Comparison of ENCODE assay signal across 13 cellular contexts in the genomic region with DNA sequence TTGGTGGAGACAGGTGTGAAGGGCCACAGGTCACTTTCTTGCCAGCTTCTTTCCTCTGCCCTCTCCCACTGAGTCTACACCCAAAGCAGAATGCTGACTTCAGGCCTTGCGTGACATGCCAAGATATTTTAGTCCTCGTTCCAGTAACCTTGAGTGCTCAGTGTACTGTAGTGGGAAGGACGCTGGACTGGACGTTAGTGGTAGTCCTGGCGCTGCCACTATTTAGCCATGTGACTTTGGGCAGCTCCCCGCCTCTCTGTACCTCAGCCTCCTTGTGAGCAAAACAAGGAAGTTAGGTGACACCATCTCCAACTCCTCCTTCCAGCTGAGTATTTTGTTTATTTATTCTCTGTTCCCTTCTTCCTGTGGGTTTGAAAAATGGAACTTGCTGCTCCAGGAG.
A peak's percentile ranks its signal among the peaks of the same experiment; 100 is the strongest.
DNase-seq lines count a peak whose midpoint lies in the region; ATAC-seq and TF ChIP-seq lines count a peak whose summit lies in the region.
"Had no signal": no experiment of that assay in that cellular context is flagged by ENCODE, and none has a peak within 500 bp of the region (broad histone marks: within the 10 kb centered on the region; RNA-seq: fewer than 3 reads in every experiment).

No MANE protein-coding gene starts in this region.

- peak overlapping the region in 1 of 9 donors; percentile 62 for H3K27ac Mint-ChIP-seq in naive thymus-derived CD4-positive, alpha-beta T cell
- H3K27ac Mint-ChIP-seq: activated CD4-positive, alpha-beta memory T cell treated with anti-CD3 and anti-CD28 coated beads for 36 hours; memory B cell had no signal

- H3K27me3 Mint-ChIP-seq in naive thymus-derived CD4-positive, alpha-beta T cell, result peaks cover 0 to 9% (median 0%) of the 10 kb centered on the region in 5 donors
- H3K27me3 Mint-ChIP-seq: activated CD4-positive, alpha-beta memory T cell treated with anti-CD3 and anti-CD28 coated beads for 36 hours; memory B cell had no signal

- H3K4me3 ChIP-seq in HL-60 (replicated peaks; ENCODE audit: insufficient read depth, low read length), result no peak overlapping the region
- no peak overlapping the region for H3K4me3 ChIP-seq in stomach
- no peak overlapping the region for H3K4me3 ChIP-seq in naive thymus-derived CD4-positive, alpha-beta T cell (ENCODE audit: low read length)

- peaks cover 0 to 4% (median 0%) of the 10 kb centered on the region in 4 donors for H3K36me3 ChIP-seq in stomach
- no peaks in the 10 kb centered on the region for H3K36me3 ChIP-seq in naive thymus-derived CD4-positive, alpha-beta T cell (ENCODE audit: control insufficient read depth in 2 of 3, insufficient read depth in 3 of 3, low read length in 3 of 3)

- no peak for TF ChIP-seq EP300 in stomach (IDR thresholded peaks at IDR 0.05)

- peaks cover 4 to 34% (median 18%) of the 10 kb centered on the region in 5 donors for H3K36me3 Mint-ChIP-seq in naive thymus-derived CD4-positive, alpha-beta T cell

- peaks cover 0 to 6% (median 0%) of the 10 kb centered on the region in 4 donors for H3K9me3 ChIP-seq in stomach
- no peaks in the 10 kb centered on the region for H3K9me3 ChIP-seq in naive thymus-derived CD4-positive, alpha-beta T cell (ENCODE audit: control insufficient read depth in 2 of 3, low read length in 3 of 3)

- POLR2A ChIA-PET in naive thymus-derived CD4-positive, alpha-beta T cell (lab: Charles Lee), result no interaction called here

- TF ChIP-seq CTCF in HL-60 (IDR thresholded peaks at IDR 0.05; ENCODE audit: insufficient read depth, low read length) (no peak), stomach (IDR thresholded peaks at IDR 0.05) (no peak)

- H3K27ac ChIP-seq in HL-60 (replicated peaks) (peak overlapping the region; percentile 90), stomach (no peak overlapping the region)
- H3K27ac ChIP-seq in naive thymus-derived CD4-positive, alpha-beta T cell (ENCODE audit: low read depth, low read length), result no peak overlapping the region

- peak; percentile 57 to 95 for DNase-seq in HL-60 (ENCODE audit: low read depth in 1 of 2, low spot score in 1 of 2)
- DNase-seq in SKM-1 (lab: John Stamatoyannopoulos, UW; ENCODE audit: unreplicated experiment), result peak; percentile 76
- peak; percentile 65 for DNase-seq in left ventricle myocardium superior
- DNase-seq in stomach, result peak; percentile 51
- DNase-seq in naive thymus-derived CD4-positive, alpha-beta T cell, result no peak
- no peak for DNase-seq in A172 (ENCODE audit: low spot score)
- DNase-seq in activated gamma-delta T cell treated with Interleukin-2 at 50 U/mL for 16 hours, result no peak
- DNase-seq: activated CD4-positive, alpha-beta memory T cell treated with anti-CD3 and anti-CD28 coated beads for 36 hours; DMS79 treated with DMSO at 0.1 percent for 48 hours; NCI-H446 had no signal

- WGBS in stomach, 5 donors, result 70 to 83% (median 73%) methylated on average over 6 of the region's 6 CpGs

- H3K4me3 Mint-ChIP-seq in naive thymus-derived CD4-positive, alpha-beta T cell, result no peak overlapping the region
- H3K4me3 Mint-ChIP-seq: activated CD4-positive, alpha-beta memory T cell treated with anti-CD3 and anti-CD28 coated beads for 36 hours; memory B cell had no signal

- intact Hi-C loops in left ventricle myocardium superior (cut with micrococcal nuclease), result no loop called here
- intact Hi-C loops in stomach (cut with DNase I; ENCODE audit: low total_unique reads), result no loop called here
- intact Hi-C loops in naive thymus-derived CD4-positive, alpha-beta T cell (cut with micrococcal nuclease), result no loop called here

- H3K27me3 ChIP-seq in HL-60 (ENCODE audit: insufficient read depth, poor library complexity, severe bottlenecking) (no peaks in the 10 kb centered on the region), stomach (no peaks in the 10 kb centered on the region)
- H3K27me3 ChIP-seq in naive thymus-derived CD4-positive, alpha-beta T cell (ENCODE audit: control insufficient read depth in 2 of 2, insufficient read depth in 2 of 2, low read length in 2 of 2), result no peaks in the 10 kb centered on the region

- CTCF ChIA-PET in naive thymus-derived CD4-positive, alpha-beta T cell (lab: Charles Lee), result no interaction called here

- no peak for TF ChIP-seq POLR2A in stomach (IDR thresholded peaks at IDR 0.05)

- peaks cover 0 to 16% (median 0%) of the 10 kb centered on the region in 4 donors for H3K4me1 ChIP-seq in stomach
- H3K4me1 ChIP-seq in naive thymus-derived CD4-positive, alpha-beta T cell (ENCODE audit: control insufficient read depth in 2 of 2, insufficient read depth in 2 of 2, low read length in 2 of 2), result peaks cover 0 to 3% of the 10 kb centered on the region in 2 donors

- H3K9me3 Mint-ChIP-seq in naive thymus-derived CD4-positive, alpha-beta T cell, result peaks cover 0 to 7% (median 0%) of the 10 kb centered on the region in 11 donors

- ATAC-seq in left ventricle myocardium superior (peak; percentile 98), GM21526 (IDR thresholded peaks at IDR 0.05; ENCODE audit: low FRiP score, unreplicated experiment) (no peak)
- ATAC-seq in naive thymus-derived CD4-positive, alpha-beta T cell, result no peak
- ATAC-seq: HepG2 had no signal

- peaks cover 0 to 28% (median 23%) of the 10 kb centered on the region in 7 donors for H3K4me1 Mint-ChIP-seq in naive thymus-derived CD4-positive, alpha-beta T cell

Comparison
In these comparisons a context has a peak if more than half of its experiments do, and no peak if none do; other contexts are left out.
1. DNase-seq: peak in HL-60 (2 of 2), SKM-1 (single experiment), left ventricle myocardium superior (single experiment) and stomach (single experiment); none in naive thymus-derived CD4-positive, alpha-beta T cell (0 of 9), A172 (single experiment) and activated gamma-delta T cell treated with Interleukin-2 at 50 U/mL for 16 hours (single experiment).